ENCODE assay signal across 1 cellular context in the genomic region with DNA sequence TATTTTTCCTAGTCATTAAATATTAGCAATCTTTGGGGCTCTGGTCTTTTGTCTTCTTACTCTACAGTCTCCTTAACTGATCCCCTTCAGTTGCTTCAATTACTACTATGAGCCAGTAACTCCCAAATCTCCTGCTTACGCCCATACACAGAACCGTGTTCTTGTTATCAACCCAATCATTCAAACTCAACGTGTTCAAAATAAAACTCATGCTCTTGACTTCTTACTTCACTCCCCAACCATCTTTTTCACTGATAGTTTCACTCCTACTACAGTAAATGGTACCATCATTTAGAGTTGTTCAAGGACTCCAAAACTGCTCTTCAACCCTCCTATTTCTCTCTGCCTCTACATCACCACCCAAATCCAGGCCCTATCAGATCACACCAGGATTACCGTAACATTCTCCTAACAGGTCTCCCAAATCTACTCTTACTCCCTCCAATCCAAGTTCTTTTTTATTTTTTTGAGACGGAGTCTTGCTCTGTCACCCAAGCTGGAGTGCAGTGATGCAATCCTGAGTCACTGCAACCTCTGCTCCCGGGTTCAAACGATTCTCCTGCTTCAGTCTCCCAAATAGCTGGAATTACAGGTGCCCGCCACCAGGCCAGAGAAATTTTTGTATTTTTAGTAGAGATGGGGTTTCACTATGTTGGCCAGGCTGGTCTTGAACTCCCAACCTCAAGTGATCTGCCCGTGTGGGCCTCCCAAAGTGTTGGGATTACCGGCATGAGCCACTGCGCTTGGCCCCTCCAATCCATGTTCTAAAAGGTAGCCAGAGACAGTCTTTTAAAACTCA.
TF ChIP-seq lines count a peak whose summit lies in the region.

No MANE protein-coding gene starts in this region.

TF ChIP-seq in H1, 55 proteins besides CTCF, POLR2A, EP300 and RAD21:
- TF ChIP-seq CEBPB (IDR thresholded peaks at IDR 0.05; ENCODE audit: low read depth, low read length) (peak; percentile 53; the same call in 1 of the 2 replicates), POLR2AphosphoS5 (IDR thresholded peaks at IDR 0.05; ENCODE audit: low read depth, low read length) (no peak), CHD2 (IDR thresholded peaks at IDR 0.05; ENCODE audit: low read length) (no peak)
